In the genomic region with DNA sequence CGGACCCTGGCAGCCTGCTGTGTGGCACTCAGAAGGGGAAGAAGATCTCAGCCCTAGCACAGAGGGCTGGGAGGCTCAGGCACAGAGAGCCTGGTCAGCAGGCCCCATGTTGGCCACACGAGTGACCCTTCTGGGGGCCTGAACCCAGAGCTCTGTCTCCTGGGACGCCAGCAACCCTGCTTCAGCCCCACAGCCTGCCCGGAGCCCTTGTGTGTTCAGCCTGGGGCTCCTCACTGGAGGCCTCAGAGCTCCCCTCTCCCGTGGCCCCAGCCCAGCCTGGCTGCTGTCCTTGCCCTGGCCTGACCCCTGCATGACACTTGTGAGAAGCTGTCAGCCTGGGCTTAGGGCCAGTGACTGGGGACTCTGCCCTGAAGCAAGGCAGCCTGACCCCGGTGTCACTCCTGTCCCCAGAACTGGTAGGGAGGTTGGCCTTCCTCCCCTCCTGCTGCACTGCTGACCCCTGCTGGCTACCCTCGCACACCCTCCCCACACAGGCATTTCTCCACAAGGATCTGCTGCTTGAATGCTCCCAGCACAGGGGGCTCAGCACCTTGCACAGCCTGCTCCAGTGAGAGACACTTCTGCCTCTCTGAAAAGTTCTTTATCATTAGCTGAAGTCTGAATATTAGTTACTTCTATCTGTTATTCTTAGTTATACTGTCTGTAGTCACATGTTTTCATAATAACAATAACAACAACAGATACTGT, we compare ENCODE assay signal across 10 cellular contexts. TPM values are rescaled to one million over a fixed set of nuclear protein-coding genes. Genes with fewer than 3 reads are reported as not detected.
DNase-seq lines count a peak whose midpoint lies in the region; ATAC-seq and TF ChIP-seq lines count a peak whose summit lies in the region.
"Had no signal": no experiment of that assay in that cellular context is flagged by ENCODE, and none has a peak within 500 bp of the region (broad histone marks: within the 10 kb centered on the region; RNA-seq: fewer than 3 reads in every experiment).

No MANE protein-coding gene starts in this region.

- TF ChIP-seq CTCF in tibial nerve (IDR thresholded peaks at IDR 0.05), result peak; percentile 26 to 56 (median 32)

- TF ChIP-seq POLR2A in tibial nerve (IDR thresholded peaks at IDR 0.05), result no peak

- peaks cover 0 to 7% (median 3%) of the 10 kb centered on the region in 4 donors for H3K4me1 ChIP-seq in tibial nerve

- H3K4me3 ChIP-seq in tibial nerve, result no peak overlapping the region

- H3K9me3 ChIP-seq in tibial nerve, result peaks cover 0 to 2% (median 0%) of the 10 kb centered on the region in 4 donors

- H3K27me3 Mint-ChIP-seq in effector memory CD8-positive, alpha-beta T cell, result peaks cover 16 to 62% of the 10 kb centered on the region in 2 donors
- H3K27me3 Mint-ChIP-seq: activated naive CD8-positive, alpha-beta T cell had no signal

- no peaks in the 10 kb centered on the region for H3K36me3 ChIP-seq in tibial nerve

- no peak for TF ChIP-seq EP300 in tibial nerve (IDR thresholded peaks at IDR 0.05)

- peaks cover 2% of the 10 kb centered on the region for H3K36me3 Mint-ChIP-seq in effector memory CD8-positive, alpha-beta T cell (ENCODE audit: insufficient read depth)
- H3K36me3 Mint-ChIP-seq: activated naive CD8-positive, alpha-beta T cell; CD4-positive, alpha-beta memory T cell had no signal

- no peaks in the 10 kb centered on the region for H3K27me3 ChIP-seq in tibial nerve

- no peaks in the 10 kb centered on the region for H3K9me3 Mint-ChIP-seq in effector memory CD8-positive, alpha-beta T cell

- 20 to 39% methylated on average over 2 to 4 of the region's 7 CpGs for WGBS in tibial nerve, 2 donors

- DNase-seq in NCI-H1694 treated with DMSO at 0.1 percent for 48 hours (lab: John Stamatoyannopoulos, UW) (peak; percentile 55), NCI-H1694 (lab: John Stamatoyannopoulos, UW) (no peak), NAMALWA (ENCODE audit: low spot score) (peak; percentile 63), UCSD-AML1 (lab: John Stamatoyannopoulos, UW; ENCODE audit: unreplicated experiment) (peak; percentile 75), midbrain (lab: John Stamatoyannopoulos, UW) (peak; percentile 64), tibial nerve (ENCODE audit: low spot score in 2 of 2) (no peak)
- peak in 1 of 3 experiments; percentile 9 for DNase-seq in effector memory CD8-positive, alpha-beta T cell

- H3K4me1 Mint-ChIP-seq in effector memory CD8-positive, alpha-beta T cell (ENCODE audit: low read depth in 2 of 2), result no peaks in the 10 kb centered on the region

- ATAC-seq in effector memory CD8-positive, alpha-beta T cell (replicated peaks), result peak; percentile 21
- no peak for ATAC-seq in GM18909 (IDR thresholded peaks at IDR 0.05; ENCODE audit: poor library complexity, unreplicated experiment)

- no peak overlapping the region for H3K27ac ChIP-seq in tibial nerve

- H3K27ac Mint-ChIP-seq in effector memory CD8-positive, alpha-beta T cell, result peak overlapping the region in 1 of 2 donors; percentile 57
- H3K27ac Mint-ChIP-seq: activated naive CD8-positive, alpha-beta T cell had no signal

- H3K4me3 Mint-ChIP-seq in effector memory CD8-positive, alpha-beta T cell, result no peak overlapping the region
- H3K4me3 Mint-ChIP-seq: activated naive CD8-positive, alpha-beta T cell; CD4-positive, alpha-beta memory T cell had no signal

RNA-seq across cellular contexts. Expression of a gene that starts 15.4 kb away (rescaled TPM):
- total RNA-seq in tibial nerve, result 1 to 10 TPM in 3 of 4 donors, under 1 TPM in 1; 0.39 to 3.0 (median 1.7) TPM
- total RNA-seq: CD4-positive, alpha-beta memory T cell had no signal

RNA-seq across cellular contexts. Expression of a gene that starts 26.9 kb away (rescaled TPM):
- 10 to 100 TPM; 55.7 to 97.8 (median 70.1) TPM for total RNA-seq in tibial nerve

RNA-seq across cellular contexts. Expression of a gene that starts 41.7 kb away (rescaled TPM):
- total RNA-seq in tibial nerve, result not detected
- total RNA-seq: CD4-positive, alpha-beta memory T cell had no signal

RNA-seq across cellular contexts. Expression of a gene that starts 50.6 kb away (rescaled TPM):
- 10 to 100 TPM; 14.5 to 29.7 (median 23.4) TPM for total RNA-seq in tibial nerve

Comparison
In these comparisons a context has a peak if more than half of its experiments do, and no peak if none do; other contexts are left out.
1. DNase-seq: peak in NCI-H1694 treated with DMSO at 0.1 percent for 48 hours (single experiment), NAMALWA (single experiment), UCSD-AML1 (single experiment) and midbrain (single experiment); none in NCI-H1694 (single experiment) and tibial nerve (0 of 2).